In the genomic region with DNA sequence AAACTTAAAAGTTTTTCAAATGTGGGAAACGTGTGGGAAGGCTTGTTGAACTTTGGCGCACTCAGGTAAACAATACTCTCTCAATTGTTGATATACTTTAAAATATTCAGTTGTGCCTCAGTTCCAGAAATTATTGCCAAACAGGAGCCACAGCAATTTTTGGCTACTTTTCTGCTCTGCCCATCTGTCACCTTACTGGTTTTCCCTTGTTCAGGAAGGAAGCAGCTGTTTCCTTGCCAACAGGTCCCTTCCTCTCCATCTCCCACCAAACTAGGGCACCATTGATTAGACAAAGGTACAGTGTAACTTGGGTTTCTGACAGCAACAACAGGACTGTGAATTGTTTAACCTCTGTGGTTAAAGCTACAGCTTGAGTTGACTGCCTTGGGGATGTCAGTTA, we compare ENCODE assay signal across 14 cellular contexts.
DNase-seq lines count a peak whose midpoint lies in the region; ATAC-seq and TF ChIP-seq lines count a peak whose summit lies in the region.
"Had no signal": no experiment of that assay in that cellular context is flagged by ENCODE, and none has a peak within 500 bp of the region (broad histone marks: within the 10 kb centered on the region; RNA-seq: fewer than 3 reads in every experiment).

No MANE protein-coding gene starts in this region.

- no peaks in the 10 kb centered on the region for H3K27me3 ChIP-seq in mammary epithelial cell (ENCODE audit: insufficient read depth, low read length)
- no peaks in the 10 kb centered on the region for H3K27me3 ChIP-seq in transverse colon
- H3K27me3 ChIP-seq: SJSA1 had no signal

- peak; percentile 6 to 22 for DNase-seq in NCI-H2081 (lab: John Stamatoyannopoulos, UW)
- no peak for DNase-seq in NCI-H2081 treated with DMSO at 0.1 percent for 48 hours (lab: John Stamatoyannopoulos, UW)
- DNase-seq in HFFc6, result no peak
- no peak for DNase-seq in mammary epithelial cell
- DNase-seq in amniotic stem cell (lab: John Stamatoyannopoulos, UW), result no peak
- DNase-seq in transverse colon, result no peak
- DNase-seq: 8988T; activated CD4-positive, alpha-beta T cell treated with anti-CD3 and anti-CD28 coated beads, Interleukin-2, amount 10 ng/mL, durations not matched to agents 7 days and 5 days; aorta; NCI-H446 treated with DMSO at 0.1 percent for 48 hours; posterior cingulate gyrus had no signal

- H3K9me3 ChIP-seq in mammary epithelial cell (replicated peaks; ENCODE audit: insufficient read depth, low read length) (no peaks in the 10 kb centered on the region), transverse colon (no peaks in the 10 kb centered on the region)
- H3K9me3 ChIP-seq: SJSA1 had no signal

- no TSS peak for BruUV-seq in mammary epithelial cell (replicated peaks; lab: Mats Ljungman, UMichigan)

- dilution Hi-C loops in mammary epithelial cell (cut with HindIII; ENCODE audit: low sequenced_read_pairs), result no loop called here

- peaks cover 35% of the 10 kb centered on the region for H3K79me2 ChIP-seq in mammary epithelial cell (ENCODE audit: insufficient read depth, low read length)

- TF ChIP-seq CTCF in HFFc6 (IDR thresholded peaks at IDR 0.05) (no peak), mammary epithelial cell (conservative IDR thresholded peaks at IDR 0.05 in 1 of 2, IDR thresholded peaks at IDR 0.05 in 1 of 2; ENCODE audit: extremely low read depth in 1 of 2, insufficient read depth in 1 of 2, low read depth in 1 of 2, low read length in 2 of 2) (no peak), nephron (IDR thresholded peaks at IDR 0.05; ENCODE audit: unreplicated experiment in 3 of 3) (no peak), transverse colon (IDR thresholded peaks at IDR 0.05) (no peak)

- TF ChIP-seq POLR2A in transverse colon (IDR thresholded peaks at IDR 0.05), result no peak

- H3K4me2 ChIP-seq in mammary epithelial cell (ENCODE audit: insufficient read depth, low read depth, low read length), result peak overlapping the region; percentile 26

- no peak overlapping the region for H3K27ac Mint-ChIP-seq in HFFc6
- no peak overlapping the region for H3K27ac Mint-ChIP-seq in nephron
- H3K27ac Mint-ChIP-seq: activated CD4-positive, alpha-beta T cell treated with anti-CD3 and anti-CD28 coated beads, Interleukin-2, amount 10 ng/mL, durations not matched to agents 7 days and 5 days had no signal

- no peak for TF ChIP-seq EP300 in transverse colon (IDR thresholded peaks at IDR 0.05; ENCODE audit: low read depth)

- CTCF ChIA-PET in mammary epithelial cell (lab: Charles Lee; ENCODE audit: low non-redundant PET), result no interaction called here

- ATAC-seq in GM21526 (IDR thresholded peaks at IDR 0.05; ENCODE audit: low FRiP score, unreplicated experiment), result no peak

- H3K36me3 ChIP-seq in mammary epithelial cell (ENCODE audit: insufficient read depth, low read length) (no peaks in the 10 kb centered on the region), transverse colon (no peaks in the 10 kb centered on the region)
- H3K36me3 ChIP-seq: SJSA1 had no signal

- no peaks in the 10 kb centered on the region for H3K36me3 Mint-ChIP-seq in HFFc6 (ENCODE audit: low read depth)
- no peaks in the 10 kb centered on the region for H3K36me3 Mint-ChIP-seq in nephron (ENCODE audit: low read depth)

- H3K4me3 Mint-ChIP-seq in HFFc6 (peak overlapping the region; percentile 38; the same call in 1 of the 2 replicates), nephron (peak overlapping the region; percentile 69 to 77 (median 71))
- H3K4me3 Mint-ChIP-seq: activated CD4-positive, alpha-beta T cell treated with anti-CD3 and anti-CD28 coated beads, Interleukin-2, amount 10 ng/mL, durations not matched to agents 7 days and 5 days had no signal

- H3K4me3 ChIP-seq in mammary epithelial cell (replicated peaks in 1 of 3; ENCODE audit: insufficient read depth in 1 of 3, low read depth in 2 of 3, low read length in 3 of 3) (no peak overlapping the region), transverse colon (no peak overlapping the region)
- H3K4me3 ChIP-seq: SJSA1 had no signal

- no peak overlapping the region for H3K27ac ChIP-seq in mammary epithelial cell (ENCODE audit: insufficient read depth, low read depth, low read length)
- no peak overlapping the region for H3K27ac ChIP-seq in transverse colon
- H3K27ac ChIP-seq: SJSA1 had no signal

- H3K9me3 Mint-ChIP-seq in HFFc6 (no peaks in the 10 kb centered on the region), nephron (no peaks in the 10 kb centered on the region)
- H3K9me3 Mint-ChIP-seq: activated CD4-positive, alpha-beta T cell treated with anti-CD3 and anti-CD28 coated beads, Interleukin-2, amount 10 ng/mL, durations not matched to agents 7 days and 5 days had no signal

- no peak overlapping the region for H3K9ac ChIP-seq in mammary epithelial cell (ENCODE audit: insufficient read depth, low read length)

- in situ Hi-C loops in mammary epithelial cell (cut with MboI; ENCODE audit: low sequenced_read_pairs in 2 of 2) (no loop called here), transverse colon (cut with MboI; ENCODE audit: low pct_ligation_motif_present in 1 of 4, low pct_unique_long_range_greater_than_20kb in 1 of 4, low sequenced_read_pairs in 3 of 4) (loop anchor here in 1 of 4 donors (25.0 kb wide), 2 partner anchors 195 to 205 kb away; no protein-coding TSS in a partner anchor)

- no peak overlapping the region for H2AFZ ChIP-seq in mammary epithelial cell (ENCODE audit: low read depth, low read length)

- H3K4me1 Mint-ChIP-seq in HFFc6 (ENCODE audit: low read depth) (no peaks in the 10 kb centered on the region), nephron (peaks cover 4% of the 10 kb centered on the region)

- H3K4me1 ChIP-seq in mammary epithelial cell (ENCODE audit: insufficient read depth, low read length) (peaks cover 16% of the 10 kb centered on the region), transverse colon (peaks cover 35 to 68% (median 51%) of the 10 kb centered on the region in 4 donors)

- intact Hi-C loops in mammary epithelial cell (cut with micrococcal nuclease), result no loop called here
- intact Hi-C loops in transverse colon (cut with DNase I; ENCODE audit: low total_unique reads), result loop anchor here (5.0 kb wide), 1 partner anchor 215 kb away; no protein-coding TSS in a partner anchor

- no peaks in the 10 kb centered on the region for H3K27me3 Mint-ChIP-seq in HFFc6 (ENCODE audit: insufficient read depth)
- no peaks in the 10 kb centered on the region for H3K27me3 Mint-ChIP-seq in nephron (ENCODE audit: low read depth)
- H3K27me3 Mint-ChIP-seq: activated CD4-positive, alpha-beta T cell treated with anti-CD3 and anti-CD28 coated beads, Interleukin-2, amount 10 ng/mL, durations not matched to agents 7 days and 5 days had no signal

- H4K20me1 ChIP-seq in mammary epithelial cell (ENCODE audit: insufficient read depth, low read length), result no peaks in the 10 kb centered on the region

- 50% methylated on average over 2 of the region's 2 CpGs for WGBS in mammary epithelial cell (ENCODE audit: low coverage, missing lambda C conversion rate)
- 36 to 46% methylated on average over 2 of the region's 2 CpGs for WGBS in transverse colon (ENCODE audit: low coverage in 1 of 2), 2 donors

Comparison
In these comparisons a context has a peak if more than half of its experiments do, and no peak if none do; other contexts are left out.
1. DNase-seq: peak in NCI-H2081 (2 of 2); none in NCI-H2081 treated with DMSO at 0.1 percent for 48 hours (single experiment), HFFc6 (single experiment), mammary epithelial cell (single experiment), amniotic stem cell (single experiment) and transverse colon (single experiment).